Comparison of ENCODE assay signal across 16 cellular contexts in genomic region chr11:7609015-7609414, GRCh38.
"Had no signal": no experiment of that assay in that cellular context is flagged by ENCODE, and none has a peak within 500 bp of the region (broad histone marks: within the 10 kb centered on the region; RNA-seq: fewer than 3 reads in every experiment).

No MANE protein-coding gene starts in this region.

- H3K27ac Mint-ChIP-seq: nephron; stimulated activated memory B cell treated with anti-CD40 and anti-IgM and Interleukin-4, amounts not matched to agents 10 μg/mL and 1 μg/mL and 100 μg/mL, for 72 hours had no signal

- ATAC-seq: esophagus mucosa; left lobe of liver; SK-N-SH treated with all-trans-retinoic acid at 6 μM for 48 hours; stimulated activated memory B cell treated with anti-CD40 and anti-IgM and Interleukin-4, amounts not matched to agents 10 μg/mL and 1 μg/mL and 100 μg/mL, for 72 hours had no signal

- H3K27me3 ChIP-seq: dorsolateral prefrontal cortex, tibial artery, uterus had no signal

- H3K27ac ChIP-seq: tibial artery, uterus had no signal

- H3K36me3 ChIP-seq: uterus had no signal

- H3K4me3 ChIP-seq: dorsolateral prefrontal cortex, tibial artery, uterus had no signal

- H3K27me3 Mint-ChIP-seq: stimulated activated memory B cell treated with anti-CD40 and anti-IgM and Interleukin-4, amounts not matched to agents 10 μg/mL and 1 μg/mL and 100 μg/mL, for 72 hours had no signal

- H3K9me3 Mint-ChIP-seq: nephron; stimulated activated memory B cell treated with anti-CD40 and anti-IgM and Interleukin-4, amounts not matched to agents 10 μg/mL and 1 μg/mL and 100 μg/mL, for 72 hours had no signal

- H3K4me3 Mint-ChIP-seq: nephron; stimulated activated memory B cell treated with anti-CD40 and anti-IgM and Interleukin-4, amounts not matched to agents 10 μg/mL and 1 μg/mL and 100 μg/mL, for 72 hours had no signal

- H3K4me1 ChIP-seq: uterus had no signal

- DNase-seq: activated CD4-positive, alpha-beta T cell treated with anti-CD3 and anti-CD28 coated beads for 1 hour; activated CD4-positive, alpha-beta T cell treated with anti-CD3 and anti-CD28 coated beads, Interleukin-2, amount 50 U/mL, for 4 hours; activated naive CD4-positive, alpha-beta T cell treated with Interleukin-2 at 50 U/mL for 16 hours; activated T-cell treated with anti-CD3 and anti-CD28 coated beads for 4 hours; dorsolateral prefrontal cortex; mesenchymal stem cell; T-helper 1 cell; T1000; tibial artery; uterus had no signal

- H3K4me1 Mint-ChIP-seq: nephron; stimulated activated memory B cell treated with anti-CD40 and anti-IgM and Interleukin-4, amounts not matched to agents 10 μg/mL and 1 μg/mL and 100 μg/mL, for 72 hours had no signal

- H3K9me3 ChIP-seq: tibial artery, uterus had no signal

- FAIRE-seq: keratinocyte had no signal
